8 cellular contexts compared by ENCODE assay signal in the genomic region with DNA sequence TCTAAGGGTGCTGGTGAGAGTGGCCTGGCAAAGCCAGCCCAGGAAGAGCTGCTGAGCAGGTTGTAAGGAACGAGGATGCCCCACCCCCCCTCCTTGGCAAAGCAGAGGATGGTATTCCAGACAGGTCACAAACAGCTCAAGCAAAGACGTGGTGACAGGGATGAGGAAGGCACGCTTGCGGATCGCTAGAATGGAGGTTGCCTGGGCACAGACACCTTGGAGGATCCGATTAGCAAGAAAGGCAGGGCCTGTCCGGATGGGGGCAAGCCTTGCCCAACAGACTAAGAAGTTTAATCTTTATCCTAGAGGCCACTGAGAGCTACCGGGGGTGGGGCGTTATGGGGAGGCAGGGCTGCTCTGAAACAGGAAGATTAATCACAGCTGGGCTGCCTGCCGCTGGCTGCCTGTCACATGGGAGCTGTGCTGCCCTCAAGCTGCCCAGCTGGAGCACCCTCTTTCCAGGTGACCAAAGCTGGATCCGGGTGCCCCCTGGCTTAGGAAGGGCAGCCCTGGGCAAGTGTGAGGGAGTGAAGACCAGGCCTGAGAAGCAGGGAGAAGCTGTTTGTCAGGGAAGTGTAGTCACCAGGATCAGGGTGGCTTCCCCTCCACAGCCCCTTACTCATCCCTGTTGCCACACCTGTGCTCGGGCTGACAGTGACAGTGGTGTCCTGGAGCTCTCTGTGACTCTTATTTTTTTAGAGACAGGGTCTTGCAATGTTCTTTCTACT. TPM values are rescaled to one million over a fixed set of nuclear protein-coding genes. Genes with fewer than 3 reads are reported as not detected.
DNase-seq lines count a peak whose midpoint lies in the region; ATAC-seq, FAIRE-seq and TF ChIP-seq lines count a peak whose summit lies in the region.

No MANE protein-coding gene starts in this region.

- H3K9me1 ChIP-seq in endothelial cell of umbilical vein (replicated peaks; ENCODE audit: control insufficient read depth, extremely low read depth, insufficient read depth, low read length), result no peaks in the 10 kb centered on the region

- no peaks in the 10 kb centered on the region for H3K36me3 ChIP-seq in endothelial cell of umbilical vein (ENCODE audit: control insufficient read depth in 2 of 2, extremely low read depth in 1 of 2, insufficient read depth in 2 of 2, low read length in 2 of 2)
- no peaks in the 10 kb centered on the region for H3K36me3 ChIP-seq in parathyroid adenoma (ENCODE audit: control insufficient read depth, insufficient read depth, low read length)

- intact Hi-C loops in endothelial cell of umbilical vein (cut with micrococcal nuclease), result no loop called here

- no peaks in the 10 kb centered on the region for H3K9me3 ChIP-seq in endothelial cell of umbilical vein (replicated peaks; ENCODE audit: control insufficient read depth, insufficient read depth, low read length)
- H3K9me3 ChIP-seq in parathyroid adenoma (ENCODE audit: control insufficient read depth, low read length), result no peaks in the 10 kb centered on the region

- H3K27ac ChIP-seq in endothelial cell of umbilical vein (ENCODE audit: insufficient read depth, low read depth, low read length) (no peak overlapping the region), parathyroid adenoma (peak overlapping the region; percentile 64)

- CTCF ChIA-PET in endothelial cell of umbilical vein (lab: Charles Lee), result interaction anchor here (0.6 to 3.9 kb wide), 17 partner anchors 8 to 244 kb away, joined by 3 to 25 read pairs (median 3); no protein-coding TSS in a partner anchor

- no peak for TF ChIP-seq POLR2A in endothelial cell of umbilical vein (IDR thresholded peaks at IDR 0.05; ENCODE audit: low read depth, low read length)

- POLR2A ChIA-PET in endothelial cell of umbilical vein (lab: Charles Lee), result interaction anchor here (1.9 kb wide), 1 partner anchor 10 kb away, joined by 8 read pairs; no protein-coding TSS in a partner anchor

- H3K27me3 ChIP-seq in endothelial cell of umbilical vein (ENCODE audit: control insufficient read depth in 2 of 2, insufficient read depth in 2 of 2, low read length in 2 of 2) (no peaks in the 10 kb centered on the region), parathyroid adenoma (ENCODE audit: control insufficient read depth, insufficient read depth, low read length) (no peaks in the 10 kb centered on the region)

- H3K4me2 ChIP-seq in endothelial cell of umbilical vein (ENCODE audit: insufficient read depth, low read length), result no peak overlapping the region
- peak overlapping the region; percentile 39 for H3K4me2 ChIP-seq in parathyroid adenoma (ENCODE audit: low read length)

- H4K20me1 ChIP-seq in endothelial cell of umbilical vein (replicated peaks; ENCODE audit: control insufficient read depth, extremely low read depth, insufficient read depth, low read length), result no peaks in the 10 kb centered on the region

- H3K4me1 ChIP-seq in endothelial cell of umbilical vein (ENCODE audit: control insufficient read depth, extremely low read depth, insufficient read depth, low read length) (peaks cover 17% of the 10 kb centered on the region), parathyroid adenoma (peaks cover 39% of the 10 kb centered on the region)

- TF ChIP-seq CTCF in endothelial cell of umbilical vein (IDR thresholded peaks at IDR 0.05; ENCODE audit: extremely low read depth in 1 of 2, insufficient read depth in 1 of 2, low read depth in 1 of 2, low read length in 2 of 2), result no peak
- TF ChIP-seq CTCF in parathyroid adenoma (IDR thresholded peaks at IDR 0.05), result no peak

- peak; percentile 80 for FAIRE-seq in endothelial cell of umbilical vein (lab: Jason Lieb, UNC)

- H3K9ac ChIP-seq in endothelial cell of umbilical vein (replicated peaks; ENCODE audit: extremely low read depth, insufficient read depth, low read length), result no peak overlapping the region
- H3K9ac ChIP-seq in parathyroid adenoma, result no peak overlapping the region

- DNase-seq in AG08395 (ENCODE audit: low spot score) (peak; percentile 38), HT-29 (ENCODE audit: low spot score) (peak; percentile 84), endothelial cell of umbilical vein (ENCODE audit: low read depth, low spot score) (peak; percentile 63)
- peak; percentile 31 for DNase-seq in activated CD4-positive, CD25-positive, alpha-beta regulatory T cell treated with anti-CD3 and anti-CD28 coated beads, Interleukin-2, amount 50 U/mL, for 16 hours (ENCODE audit: low read depth, low spot score)

- no peak overlapping the region for H2AFZ ChIP-seq in endothelial cell of umbilical vein (ENCODE audit: low read depth, low read length)
- H2AFZ ChIP-seq in parathyroid adenoma, result peak overlapping the region; percentile 51

- H3K4me3 ChIP-seq in endothelial cell of umbilical vein (replicated peaks in 1 of 3; ENCODE audit: insufficient read depth in 1 of 3, low read depth in 1 of 3, low read length in 3 of 3), result no peak overlapping the region
- no peak overlapping the region for H3K4me3 ChIP-seq in parathyroid adenoma (ENCODE audit: low read depth, low read length)

- H3K79me2 ChIP-seq in endothelial cell of umbilical vein (ENCODE audit: control insufficient read depth, insufficient read depth, low read length) (no peaks in the 10 kb centered on the region), parathyroid adenoma (no peaks in the 10 kb centered on the region)

- ATAC-seq in GM18868 (IDR thresholded peaks at IDR 0.05; ENCODE audit: unreplicated experiment) (no peak), HG03045 (IDR thresholded peaks at IDR 0.05; ENCODE audit: unreplicated experiment) (no peak), HG03520 (IDR thresholded peaks at IDR 0.05; ENCODE audit: unreplicated experiment) (no peak)

- dilution Hi-C loops in endothelial cell of umbilical vein (cut with MboI; ENCODE audit: extremely low pct_ligation_motif_present, low sequenced_read_pairs), result no loop called here

- no TSS peak for BruUV-seq in endothelial cell of umbilical vein (replicated peaks; lab: Mats Ljungman, UMichigan)

TF ChIP-seq in endothelial cell of umbilical vein, 7 proteins besides CTCF, POLR2A, EP300 and RAD21:
- TF ChIP-seq POLR2AphosphoS5 (IDR thresholded peaks at IDR 0.05; ENCODE audit: insufficient read depth, low read depth, low read length) (no peak), FOS (IDR thresholded peaks at IDR 0.05; ENCODE audit: borderline replicate concordance, insufficient read depth, low read length) (peak; percentile 17), MYC (IDR thresholded peaks at IDR 0.05; ENCODE audit: low read depth, low read length) (peak; percentile 26)

RNA-seq across cellular contexts. Expression of a gene that starts 9.2 kb away (rescaled TPM):
- total RNA-seq in HT-29 (2014; rRNA removed; shearing (Covaris generic)), result 101 and 103 TPM in 2 replicates
- total RNA-seq in endothelial cell of umbilical vein, result 8.2 and 11.6 TPM in 2 replicates
- 7.0 and 9.0 TPM in 2 replicates for polyA plus RNA-seq in endothelial cell of umbilical vein
- 7.4 and 7.9 TPM in 2 replicates for polyA plus RNA-seq in endothelial cell of umbilical vein (2011; cell fraction: cytosol; rRNA removed)
- polyA plus RNA-seq in endothelial cell of umbilical vein (2011; cell fraction: nucleus; rRNA removed), result 24.1 and 28.8 TPM in 2 replicates
- polyA plus RNA-seq in endothelial cell of umbilical vein (2012), result 5.4 and 5.9 TPM in 2 replicates
- 8.1 and 10.7 TPM in 2 replicates for polyA minus RNA-seq in endothelial cell of umbilical vein
- 0.20 TPM for polyA minus RNA-seq in endothelial cell of umbilical vein (2011; cell fraction: cytosol; rRNA and poly(A)+ RNA removed)
- 3.5 and 5.5 TPM in 2 replicates for polyA minus RNA-seq in endothelial cell of umbilical vein (2011; cell fraction: nucleus; rRNA and poly(A)+ RNA removed)

Comparison
In these comparisons a context has a peak if more than half of its experiments do, and no peak if none do; other contexts are left out.
1. DNase-seq: peak in every context shown above with its lines; median percentile 84 in HT-29; 63 in endothelial cell of umbilical vein; 38 in AG08395; 31 in activated CD4-positive, CD25-positive, alpha-beta regulatory T cell treated with anti-CD3 and anti-CD28 coated beads, Interleukin-2, amount 50 U/mL, for 16 hours.